Comparison of ENCODE assay signal across 1 cellular context in the genomic region with DNA sequence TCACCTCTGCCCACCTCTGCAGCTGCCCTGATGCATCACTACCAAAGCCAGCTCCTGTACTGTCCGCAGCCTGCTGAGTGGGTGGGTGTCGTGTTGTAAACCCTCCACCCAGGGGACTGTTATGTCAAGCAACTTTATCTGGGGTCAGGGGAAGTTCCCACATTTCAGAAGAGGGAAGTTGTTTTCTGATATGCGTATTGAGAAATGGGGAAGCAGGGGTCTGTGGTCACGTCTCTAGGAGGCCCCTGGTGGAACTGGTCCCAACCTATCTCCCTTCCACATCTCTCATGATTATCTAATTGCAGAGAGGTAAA.
A peak's percentile ranks its signal among the peaks of the same experiment; 100 is the strongest.
TF ChIP-seq lines count a peak whose summit lies in the region.

No MANE protein-coding gene starts in this region.

TF ChIP-seq in K562, 482 proteins besides CTCF, POLR2A, EP300 and RAD21 (continued from another document):
- TF ChIP-seq CHD4 (IDR thresholded peaks at IDR 0.05; ENCODE audit: insufficient read depth, insufficient replicate concordance, low read depth, low read length, poor library complexity, severe bottlenecking), result no peak
- TF ChIP-seq TEAD4 (IDR thresholded peaks at IDR 0.05; ENCODE audit: low read length), result peak; percentile 46; the same call in 1 of the 2 replicates
- no peak for TF ChIP-seq TEAD4 (CRISPR knock-in tag; IDR thresholded peaks at IDR 0.05; ENCODE audit: borderline replicate concordance)
- TF ChIP-seq KDM4B (IDR thresholded peaks at IDR 0.05; ENCODE audit: borderline replicate concordance in 2 of 2, low read depth in 1 of 2), result no peak
- TF ChIP-seq CCNT2 (IDR thresholded peaks at IDR 0.05; ENCODE audit: borderline replicate concordance, extremely low read depth, insufficient read length, low read depth, low read length), result peak; percentile 32
- TF ChIP-seq, protein P1, sequence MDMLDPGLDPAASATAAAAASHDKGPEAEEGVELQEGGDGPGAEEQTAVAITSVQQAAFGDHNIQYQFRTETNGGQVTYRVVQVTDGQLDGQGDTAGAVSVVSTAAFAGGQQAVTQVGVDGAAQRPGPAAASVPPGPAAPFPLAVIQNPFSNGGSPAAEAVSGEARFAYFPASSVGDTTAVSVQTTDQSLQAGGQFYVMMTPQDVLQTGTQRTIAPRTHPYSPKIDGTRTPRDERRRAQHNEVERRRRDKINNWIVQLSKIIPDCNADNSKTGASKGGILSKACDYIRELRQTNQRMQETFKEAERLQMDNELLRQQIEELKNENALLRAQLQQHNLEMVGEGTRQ (CRISPR knock-in tag; IDR thresholded peaks at IDR 0.05), result no peak
- TF ChIP-seq, protein P2, sequence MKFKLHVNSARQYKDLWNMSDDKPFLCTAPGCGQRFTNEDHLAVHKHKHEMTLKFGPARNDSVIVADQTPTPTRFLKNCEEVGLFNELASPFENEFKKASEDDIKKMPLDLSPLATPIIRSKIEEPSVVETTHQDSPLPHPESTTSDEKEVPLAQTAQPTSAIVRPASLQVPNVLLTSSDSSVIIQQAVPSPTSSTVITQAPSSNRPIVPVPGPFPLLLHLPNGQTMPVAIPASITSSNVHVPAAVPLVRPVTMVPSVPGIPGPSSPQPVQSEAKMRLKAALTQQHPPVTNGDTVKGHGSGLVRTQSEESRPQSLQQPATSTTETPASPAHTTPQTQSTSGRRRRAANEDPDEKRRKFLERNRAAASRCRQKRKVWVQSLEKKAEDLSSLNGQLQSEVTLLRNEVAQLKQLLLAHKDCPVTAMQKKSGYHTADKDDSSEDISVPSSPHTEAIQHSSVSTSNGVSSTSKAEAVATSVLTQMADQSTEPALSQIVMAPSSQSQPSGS (CRISPR knock-in tag; IDR thresholded peaks at IDR 0.05), result no peak
- TF ChIP-seq JUN (IDR thresholded peaks at IDR 0.05; ENCODE audit: borderline replicate concordance, low read depth, low read length), result no peak
- TF ChIP-seq JUN (CRISPR knock-in tag; IDR thresholded peaks at IDR 0.05; ENCODE audit: borderline replicate concordance), result no peak
- TF ChIP-seq KLF10 (CRISPR knock-in tag; IDR thresholded peaks at IDR 0.05), result no peak
- TF ChIP-seq GATA2 (CRISPR knock-in tag; IDR thresholded peaks at IDR 0.05), result no peak
- TF ChIP-seq CAMTA2 (CRISPR knock-in tag; conservative IDR thresholded peaks at IDR 0.05), result no peak
- 0 out of 2 replicates have a peak, but pooled peaks have one; percentile 7 for TF ChIP-seq CBFA2T3 (IDR thresholded peaks at IDR 0.05)
- TF ChIP-seq ZNF785 (CRISPR knock-in tag; IDR thresholded peaks at IDR 0.05), result no peak
- no peak for TF ChIP-seq ZNF780A (CRISPR knock-in tag; IDR thresholded peaks at IDR 0.05)
